27 cellular contexts compared by ENCODE assay signal in the genomic region with DNA sequence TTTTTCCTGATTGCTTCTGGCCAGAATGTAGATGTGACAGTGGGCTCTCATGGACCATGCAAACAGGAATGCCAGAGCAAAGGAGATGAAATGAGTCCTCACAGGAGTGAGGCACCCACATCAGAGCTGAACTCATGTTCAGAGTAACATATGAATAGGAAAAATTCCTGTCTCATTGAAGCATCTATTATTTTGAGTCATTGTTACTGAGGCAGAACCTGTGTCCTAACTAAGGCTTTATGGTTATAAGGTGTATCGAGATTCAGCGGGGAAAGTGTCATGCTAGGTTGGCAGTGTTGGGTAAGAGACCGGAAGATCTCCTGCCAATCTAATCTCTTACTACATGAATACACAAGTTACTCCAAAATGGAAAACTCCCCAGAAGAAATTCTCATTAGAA.
"Had no signal": no experiment of that assay in that cellular context is flagged by ENCODE, and none has a peak within 500 bp of the region (broad histone marks: within the 10 kb centered on the region; RNA-seq: fewer than 3 reads in every experiment).

No MANE protein-coding gene starts in this region.

- H3K36me3 ChIP-seq: adrenal gland, gastrocnemius medialis, heart left ventricle had no signal

- H3K9me3 ChIP-seq: adrenal gland, gastrocnemius medialis, heart left ventricle had no signal

- H3K4me1 ChIP-seq: adrenal gland, gastrocnemius medialis, heart left ventricle had no signal

- ATAC-seq: activated CD4-positive, alpha-beta T cell treated with anti-CD3 and anti-CD28 coated beads for 36 hours; activated CD8-positive, alpha-beta memory T cell treated with anti-CD3 and anti-CD28 coated beads, Interleukin-2, amount 10 ng/mL, durations not matched to agents 7 days and 5 days; activated CD8-positive, alpha-beta T cell treated with anti-CD3 and anti-CD28 coated beads, Interleukin-2, amount 10 ng/mL, durations not matched to agents 7 days and 5 days; activated naive CD8-positive, alpha-beta T cell treated with anti-CD3 and anti-CD28 coated beads, Interleukin-2, amount 50 U/mL, for 24 hours; effector memory CD8-positive, alpha-beta T cell; gastrocnemius medialis; heart left ventricle; T-helper 17 cell had no signal

- DNase-seq: activated CD4-positive, alpha-beta memory T cell treated with anti-CD3 and anti-CD28 coated beads for 36 hours; activated CD4-positive, alpha-beta T cell treated with anti-CD3 and anti-CD28 coated beads for 36 hours; activated CD4-positive, alpha-beta T cell treated with anti-CD3 and anti-CD28 coated beads, Interleukin-2, amount 10 ng/mL, durations not matched to agents 24 days and 14 days; activated CD4-positive, CD25-positive, alpha-beta regulatory T cell; activated CD4-positive, CD25-positive, alpha-beta regulatory T cell treated with anti-CD3 and anti-CD28 coated beads, Interleukin-2, amount 50 U/mL, for 72 hours; activated CD8-positive, alpha-beta memory T cell treated with anti-CD3 and anti-CD28 coated beads, Interleukin-2, amount 10 ng/mL, durations not matched to agents 7 days and 5 days; activated CD8-positive, alpha-beta memory T cell treated with anti-CD3 and anti-CD28 coated beads, Interleukin-2, amount 50 U/mL, for 4 hours; activated CD8-positive, alpha-beta T cell treated with anti-CD3 and anti-CD28 coated beads, Interleukin-2, amount 10 ng/mL, durations not matched to agents 7 days and 5 days; activated effector memory CD4-positive, alpha-beta T cell treated with anti-CD3 and anti-CD28 coated beads, Interleukin-2, amount 50 U/mL, for 16 hours; activated naive CD4-positive, alpha-beta T cell treated with anti-CD3 and anti-CD28 coated beads for 36 hours; activated naive CD8-positive, alpha-beta T cell treated with anti-CD3 and anti-CD28 coated beads for 36 hours; activated naive CD8-positive, alpha-beta T cell treated with anti-CD3 and anti-CD28 coated beads, Interleukin-2, amount 50 U/mL, for 24 hours; activated T-cell treated with anti-CD3 and anti-CD28 coated beads, Interleukin-2, amount 50 U/mL, for 1 hour; activated T-cell treated with anti-CD3 and anti-CD28 coated beads, Interleukin-2, amount 50 U/mL, for 48 hours; adrenal gland; amygdala; aorta; dorsolateral prefrontal cortex; effector memory CD8-positive, alpha-beta T cell; foreskin fibroblast; gastrocnemius medialis; glutamatergic neuron; heart left ventricle; T-helper 1 cell; T-helper 17 cell had no signal

- H3K4me3 ChIP-seq: adrenal gland, coronary artery, dorsolateral prefrontal cortex, gastrocnemius medialis, heart left ventricle had no signal

- H3K27ac ChIP-seq: adrenal gland, coronary artery, dorsolateral prefrontal cortex, gastrocnemius medialis, heart left ventricle had no signal

- H3K27me3 ChIP-seq: adrenal gland, dorsolateral prefrontal cortex, gastrocnemius medialis, heart left ventricle had no signal

- FAIRE-seq: bronchial epithelial cell had no signal
